In genomic region chr1:184395370-184395769, GRCh38 we compare ENCODE assay signal across 22 cellular contexts.
"Had no signal": no experiment of that assay in that cellular context is flagged by ENCODE, and none has a peak within 500 bp of the region (broad histone marks: within the 10 kb centered on the region; RNA-seq: fewer than 3 reads in every experiment).

No MANE protein-coding gene starts in this region.

- H3K27me3 ChIP-seq: adrenal gland had no signal

- H3K4me3 ChIP-seq: adrenal gland had no signal

- H3K9me3 Mint-ChIP-seq: activated naive CD8-positive, alpha-beta T cell treated with anti-CD3 and anti-CD28 coated beads, Interleukin-2, amount 10 ng/mL, durations not matched to agents 7 days and 5 days had no signal

- H3K36me3 Mint-ChIP-seq: activated naive CD8-positive, alpha-beta T cell treated with anti-CD3 and anti-CD28 coated beads, Interleukin-2, amount 10 ng/mL, durations not matched to agents 7 days and 5 days had no signal

- H3K4me3 Mint-ChIP-seq: activated CD8-positive, alpha-beta T cell treated with anti-CD3 and anti-CD28 coated beads, Interleukin-2, amount 10 ng/mL, durations not matched to agents 7 days and 5 days; activated naive CD8-positive, alpha-beta T cell treated with anti-CD3 and anti-CD28 coated beads, Interleukin-2, amount 10 ng/mL, durations not matched to agents 7 days and 5 days had no signal

- H3K4me1 Mint-ChIP-seq: activated naive CD8-positive, alpha-beta T cell treated with anti-CD3 and anti-CD28 coated beads, Interleukin-2, amount 10 ng/mL, durations not matched to agents 7 days and 5 days had no signal

- H3K27ac ChIP-seq: adrenal gland, WERI-Rb-1 had no signal

- H3K36me3 ChIP-seq: adrenal gland, WERI-Rb-1 had no signal

- H3K9me3 ChIP-seq: adrenal gland had no signal

- H3K27ac Mint-ChIP-seq: activated CD8-positive, alpha-beta T cell treated with anti-CD3 and anti-CD28 coated beads, Interleukin-2, amount 10 ng/mL, durations not matched to agents 7 days and 5 days; activated naive CD8-positive, alpha-beta T cell treated with anti-CD3 and anti-CD28 coated beads, Interleukin-2, amount 10 ng/mL, durations not matched to agents 7 days and 5 days had no signal

- DNase-seq: activated CD4-positive, alpha-beta T cell treated with anti-CD3 and anti-CD28 coated beads for 4 hours; activated CD4-positive, alpha-beta T cell treated with anti-CD3 and anti-CD28 coated beads, Interleukin-2, amount 50 U/mL, for 4 hours; activated CD8-positive, alpha-beta memory T cell treated with anti-CD3 and anti-CD28 coated beads, Interleukin-2, amount 50 U/mL, for 48 hours; activated CD8-positive, alpha-beta T cell treated with anti-CD3 and anti-CD28 coated beads, Interleukin-2, amount 10 ng/mL, durations not matched to agents 7 days and 5 days; activated naive CD4-positive, alpha-beta T cell treated with anti-CD3 and anti-CD28 coated beads, Interleukin-2, amount 50 U/mL, for 16 hours; activated naive CD8-positive, alpha-beta T cell treated with anti-CD3 and anti-CD28 coated beads, Interleukin-2, amount 10 ng/mL, durations not matched to agents 7 days and 5 days; activated T-cell treated with anti-CD3 and anti-CD28 coated beads, Interleukin-2, amount 50 U/mL, for 1 hour; adrenal gland; anterior cingulate cortex; caudate nucleus; MM.1S; NCI-H1105; NCI-H1436; NCI-H187 treated with DMSO at 0.1 percent for 48 hours; NCI-H2081 treated with DMSO at 0.1 percent for 48 hours; NCI-H526; NCI-H82; NK-92 treated with Interleukin-12 subunit alpha and Interleukin-12 subunit beta, amount 100 ng/mL, for 24 hours; PC-3; SHP77 treated with DMSO at 0.1 percent for 48 hours; T-helper 1 cell; WERI-Rb-1 had no signal
